Comparison of ENCODE assay signal across 17 cellular contexts in the genomic region with DNA sequence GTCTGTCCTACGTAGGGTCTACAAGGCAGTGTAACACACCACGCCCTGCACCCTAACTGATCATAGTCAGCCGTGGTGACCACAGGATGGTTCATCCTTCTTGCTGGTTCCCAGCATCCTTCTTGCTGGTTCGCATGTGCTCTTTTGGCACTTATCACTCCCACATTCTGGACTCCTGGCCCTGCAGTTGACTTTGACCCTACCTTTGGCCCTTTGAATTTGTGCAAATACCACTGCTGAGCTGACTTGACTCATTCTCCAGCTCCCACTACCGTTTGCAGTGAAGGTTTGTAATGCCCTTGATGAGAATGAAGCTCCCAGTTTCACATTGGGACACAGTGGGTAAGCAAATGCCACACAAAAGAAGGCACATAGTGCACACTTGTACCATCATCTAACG. TPM values are rescaled to one million over a fixed set of nuclear protein-coding genes. Genes with fewer than 3 reads are reported as not detected.
DNase-seq lines count a peak whose midpoint lies in the region; ATAC-seq and TF ChIP-seq lines count a peak whose summit lies in the region.
"Had no signal": no experiment of that assay in that cellular context is flagged by ENCODE, and none has a peak within 500 bp of the region (broad histone marks: within the 10 kb centered on the region; RNA-seq: fewer than 3 reads in every experiment).

No MANE protein-coding gene starts in this region.

- POLR2A ChIA-PET in IMR-90 (lab: Charles Lee; ENCODE audit: unreplicated experiment), result no interaction called here

- 82% methylated on average over 4 of the region's 6 CpGs; no CpG with 5 or more reads in 1 of the 2 experiments for WGBS in IMR-90 (ENCODE audit: extremely low coverage in 2 of 2, insufficient read length in 1 of 2), 2 experiments
- 33% methylated on average over 4 of the region's 6 CpGs for WGBS in right lobe of liver (ENCODE audit: insufficient coverage, low coverage, low lambda C conversion rate, missing lambda C conversion rate)

- no peak for ATAC-seq in IMR-90 (ENCODE audit: low read depth)
- ATAC-seq in left lobe of liver, result peak; percentile 55
- peak; percentile 49 to 74 (median 65) for ATAC-seq in right lobe of liver
- ATAC-seq in GM18870 (IDR thresholded peaks at IDR 0.05; ENCODE audit: unreplicated experiment), result no peak

- CTCF ChIA-PET in IMR-90 (lab: Yijun Ruan, JAX), result no interaction called here

- H4K20me1 ChIP-seq in IMR-90 (ENCODE audit: insufficient read depth, low read length), result no peaks in the 10 kb centered on the region

- no peak overlapping the region for H2AK9ac ChIP-seq in IMR-90 (replicated peaks; ENCODE audit: low read depth, low read length, poor library complexity)

- DNase-seq in IMR-90 (no peak), left lobe of liver (ENCODE audit: low spot score) (peak; percentile 87), right lobe of liver (peak; percentile 47 to 77 (median 69)), OCI-M1 (lab: John Stamatoyannopoulos, UW) (no peak), HuH-7 (ENCODE audit: low spot score) (no peak)
- DNase-seq: C1 segment of cervical spinal cord; Calu3; CD4-positive, alpha-beta memory T cell; COR-L47; DMS53; DMS79 treated with DMSO at 0.1 percent for 48 hours; GF-D8; GOT3 had no signal

- no peak overlapping the region for H3K4me2 ChIP-seq in IMR-90 (ENCODE audit: low read depth, low read length)

- H3K23ac ChIP-seq in IMR-90 (ENCODE audit: low read depth, low read length), result no peak overlapping the region

- intact Hi-C loops in IMR-90 (cut with micrococcal nuclease), result no loop called here
- intact Hi-C loops in right lobe of liver (cut with DNase I), result no loop called here

- no peak for TF ChIP-seq POLR2A in IMR-90 (IDR thresholded peaks at IDR 0.05; ENCODE audit: low read depth, low read length)
- TF ChIP-seq POLR2A in right lobe of liver (IDR thresholded peaks at IDR 0.05), result no peak

- no peak overlapping the region for H2BK5ac ChIP-seq in IMR-90 (ENCODE audit: low read depth, low read length, poor library complexity, severe bottlenecking)

- no peak overlapping the region for H3K56ac ChIP-seq in IMR-90 (ENCODE audit: extremely low read depth, insufficient read depth, low read length)

- H3K18ac ChIP-seq in IMR-90 (ENCODE audit: low read depth, low read length), result no peak overlapping the region

- no peak overlapping the region for H3K27ac ChIP-seq in IMR-90 (ENCODE audit: insufficient read depth, low read length)
- H3K27ac ChIP-seq in right lobe of liver, result peak overlapping the region; percentile 53 to 72 (median 56)
- peak overlapping the region; percentile 55 for H3K27ac ChIP-seq in subcutaneous abdominal adipose tissue (ENCODE audit: low read depth, low read length)

- peaks cover 1% of the 10 kb centered on the region; the same call in 1 of the 2 replicates for H3K36me3 ChIP-seq in IMR-90 (ENCODE audit: control insufficient read depth, insufficient read depth, low read length)
- no peaks in the 10 kb centered on the region for H3K36me3 ChIP-seq in right lobe of liver
- H3K36me3 ChIP-seq in subcutaneous abdominal adipose tissue (ENCODE audit: control insufficient read depth in 5 of 5, insufficient read depth in 5 of 5, low read length in 5 of 5), result no peaks in the 10 kb centered on the region
- H3K36me3 ChIP-seq: HAP-1 had no signal

- H2AK5ac ChIP-seq in IMR-90 (ENCODE audit: low read depth, low read length), result peak overlapping the region; percentile 44; the same call in 1 of the 2 replicates

- in situ Hi-C loops in IMR-90 (cut with MboI; ENCODE audit: low sequenced_read_pairs), result no loop called here

- BruUV-seq in IMR-90 (replicated peaks; lab: Mats Ljungman, UMichigan), result no TSS peak

- TF ChIP-seq CTCF in IMR-90 (conservative IDR thresholded peaks at IDR 0.05; ENCODE audit: low read depth, low read length) (no peak), right lobe of liver (IDR thresholded peaks at IDR 0.05) (peak in 2 of 4 donors; percentile 23 to 40)

- H2AFZ ChIP-seq in IMR-90 (replicated peaks; ENCODE audit: low read length, poor library complexity), result no peak overlapping the region

- dilution Hi-C loops in IMR-90 (cut with HindIII; ENCODE audit: low sequenced_read_pairs, unreplicated experiment), result no loop called here

- no peak overlapping the region for H4K8ac ChIP-seq in IMR-90 (ENCODE audit: low read depth in 2 of 2, low read length in 2 of 2)

- H3K4ac ChIP-seq in IMR-90 (ENCODE audit: low read depth, low read length), result peak overlapping the region; percentile 19; the same call in 1 of the 2 replicates

- H3K4me3 ChIP-seq in IMR-90 (ENCODE audit: insufficient read depth, low read depth, low read length), result no peak overlapping the region
- H3K4me3 ChIP-seq in right lobe of liver, result no peak overlapping the region
- H3K4me3 ChIP-seq in subcutaneous abdominal adipose tissue (ENCODE audit: low read depth in 1 of 5, low read length in 5 of 5), result no peak overlapping the region
- H3K4me3 ChIP-seq: HAP-1 had no signal

- H2BK120ac ChIP-seq in IMR-90 (ENCODE audit: low read depth, low read length), result no peak overlapping the region

- H2BK15ac ChIP-seq in IMR-90 (ENCODE audit: low read depth, low read length), result no peak overlapping the region

- H3K27me3 ChIP-seq in IMR-90 (ENCODE audit: control insufficient read depth, insufficient read depth, low read length) (no peaks in the 10 kb centered on the region), right lobe of liver (no peaks in the 10 kb centered on the region), subcutaneous abdominal adipose tissue (ENCODE audit: control insufficient read depth in 5 of 5, insufficient read depth in 4 of 5, low read length in 5 of 5) (no peaks in the 10 kb centered on the region)

- no peak overlapping the region for H3K9ac ChIP-seq in IMR-90 (ENCODE audit: low read depth, low read length)
- no peak overlapping the region for H3K9ac ChIP-seq in subcutaneous abdominal adipose tissue (ENCODE audit: low read length in 5 of 5)

- no peak overlapping the region for H4K5ac ChIP-seq in IMR-90 (ENCODE audit: low read depth, low read length)

- no peak for TF ChIP-seq RAD21 in IMR-90 (IDR thresholded peaks at IDR 0.05; ENCODE audit: low read length)

- H2BK20ac ChIP-seq in IMR-90 (ENCODE audit: low read depth, low read length), result no peak overlapping the region

- peaks cover 38% of the 10 kb centered on the region for H3K9me1 ChIP-seq in IMR-90 (ENCODE audit: insufficient read depth, low read length)

- no peaks in the 10 kb centered on the region for H3K9me3 ChIP-seq in IMR-90 (ENCODE audit: control insufficient read depth, insufficient read depth, low read length)
- H3K9me3 ChIP-seq in right lobe of liver, result no peaks in the 10 kb centered on the region
- no peaks in the 10 kb centered on the region for H3K9me3 ChIP-seq in subcutaneous abdominal adipose tissue (ENCODE audit: control insufficient read depth in 5 of 5, low read length in 5 of 5)
- H3K9me3 ChIP-seq: HAP-1 had no signal

- no peak overlapping the region for H4K91ac ChIP-seq in IMR-90 (ENCODE audit: insufficient read depth, low read depth, low read length)

- no peak overlapping the region; the same call in 1 of the 2 replicates for H3K14ac ChIP-seq in IMR-90 (replicated peaks; ENCODE audit: low read depth, low read length)

- H3K4me1 ChIP-seq in IMR-90 (ENCODE audit: control insufficient read depth, insufficient read depth, low read length) (peaks cover 20% of the 10 kb centered on the region), right lobe of liver (peaks cover 0 to 85% (median 43%) of the 10 kb centered on the region in 4 donors), subcutaneous abdominal adipose tissue (ENCODE audit: control insufficient read depth in 5 of 5, insufficient read depth in 5 of 5, low read length in 5 of 5) (peaks cover 15 to 37% (median 32%) of the 10 kb centered on the region in 5 donors)
- H3K4me1 ChIP-seq: HAP-1 had no signal

- peaks cover 21 to 73% of the 10 kb centered on the region in 2 experiments for H3K79me1 ChIP-seq in IMR-90 (ENCODE audit: low read depth in 1 of 2, low read length in 2 of 2)

TF ChIP-seq in IMR-90, 13 proteins besides CTCF, POLR2A, EP300 and RAD21:
- no peak for TF ChIP-seq MAFK (IDR thresholded peaks at IDR 0.05; ENCODE audit: low read depth, low read length)
- TF ChIP-seq FOS (IDR thresholded peaks at IDR 0.05; ENCODE audit: low read depth, low read length), result no peak
- no peak for TF ChIP-seq MXI1 (IDR thresholded peaks at IDR 0.05; ENCODE audit: borderline replicate concordance, low read depth, low read length)
- TF ChIP-seq RCOR1 (IDR thresholded peaks at IDR 0.05; ENCODE audit: insufficient replicate concordance, low read length), result no peak
- TF ChIP-seq BHLHE40 (IDR thresholded peaks at IDR 0.05; ENCODE audit: low read depth, low read length), result no peak
- TF ChIP-seq MAZ (IDR thresholded peaks at IDR 0.05; ENCODE audit: borderline replicate concordance, low read depth, low read length), result no peak
- TF ChIP-seq NFE2L2 (IDR thresholded peaks at IDR 0.05; ENCODE audit: low read depth, low read length), result no peak
- TF ChIP-seq SMC3 (IDR thresholded peaks at IDR 0.05; ENCODE audit: low read depth, low read length), result no peak
- TF ChIP-seq CEBPB (IDR thresholded peaks at IDR 0.05; ENCODE audit: low read depth, low read length), result no peak
- no peak for TF ChIP-seq RFX5 (IDR thresholded peaks at IDR 0.05; ENCODE audit: low read depth, low read length)
- TF ChIP-seq, protein P1, sequence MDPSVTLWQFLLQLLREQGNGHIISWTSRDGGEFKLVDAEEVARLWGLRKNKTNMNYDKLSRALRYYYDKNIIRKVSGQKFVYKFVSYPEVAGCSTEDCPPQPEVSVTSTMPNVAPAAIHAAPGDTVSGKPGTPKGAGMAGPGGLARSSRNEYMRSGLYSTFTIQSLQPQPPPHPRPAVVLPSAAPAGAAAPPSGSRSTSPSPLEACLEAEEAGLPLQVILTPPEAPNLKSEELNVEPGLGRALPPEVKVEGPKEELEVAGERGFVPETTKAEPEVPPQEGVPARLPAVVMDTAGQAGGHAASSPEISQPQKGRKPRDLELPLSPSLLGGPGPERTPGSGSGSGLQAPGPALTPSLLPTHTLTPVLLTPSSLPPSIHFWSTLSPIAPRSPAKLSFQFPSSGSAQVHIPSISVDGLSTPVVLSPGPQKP (IDR thresholded peaks at IDR 0.05; ENCODE audit: borderline replicate concordance, low read depth, low read length), result no peak

RNA-seq across cellular contexts. Expression of a gene that starts 33.8 kb away (rescaled TPM):
- total RNA-seq in IMR-90 (2012; rRNA removed) (14.2 and 20.6 TPM in 2 replicates), left lobe of liver (32.1 TPM), right lobe of liver (10 to 100 TPM; 26.4 to 50.3 (median 32.2) TPM)
- polyA plus RNA-seq in IMR-90 (2012; rRNA removed), result 3.2 and 3.3 TPM in 2 replicates
- 0.88 and 1.4 TPM in 2 replicates for polyA plus RNA-seq in IMR-90 (2012; cell fraction: cytosol; rRNA removed)
- 0.29 and 2.1 TPM in 2 replicates for polyA plus RNA-seq in IMR-90 (2012; cell fraction: nucleus; rRNA removed; ENCODE audit: low replicate concordance)
- total RNA-seq: Calu3; CD4-positive, alpha-beta memory T cell; G401 had no signal
- polyA plus RNA-seq: CD4-positive, alpha-beta memory T cell had no signal

Comparison
In these comparisons a context has a peak if more than half of its experiments do, and no peak if none do; other contexts are left out.
1. ATAC-seq: peak in left lobe of liver (single experiment) and right lobe of liver (4 of 4); none in IMR-90 (single experiment) and GM18870 (single experiment).
2. DNase-seq: peak in left lobe of liver (single experiment) and right lobe of liver (3 of 3); none in IMR-90 (single experiment), OCI-M1 (single experiment) and HuH-7 (single experiment).